Comparison of ENCODE assay signal across 8 cellular contexts in the genomic region with DNA sequence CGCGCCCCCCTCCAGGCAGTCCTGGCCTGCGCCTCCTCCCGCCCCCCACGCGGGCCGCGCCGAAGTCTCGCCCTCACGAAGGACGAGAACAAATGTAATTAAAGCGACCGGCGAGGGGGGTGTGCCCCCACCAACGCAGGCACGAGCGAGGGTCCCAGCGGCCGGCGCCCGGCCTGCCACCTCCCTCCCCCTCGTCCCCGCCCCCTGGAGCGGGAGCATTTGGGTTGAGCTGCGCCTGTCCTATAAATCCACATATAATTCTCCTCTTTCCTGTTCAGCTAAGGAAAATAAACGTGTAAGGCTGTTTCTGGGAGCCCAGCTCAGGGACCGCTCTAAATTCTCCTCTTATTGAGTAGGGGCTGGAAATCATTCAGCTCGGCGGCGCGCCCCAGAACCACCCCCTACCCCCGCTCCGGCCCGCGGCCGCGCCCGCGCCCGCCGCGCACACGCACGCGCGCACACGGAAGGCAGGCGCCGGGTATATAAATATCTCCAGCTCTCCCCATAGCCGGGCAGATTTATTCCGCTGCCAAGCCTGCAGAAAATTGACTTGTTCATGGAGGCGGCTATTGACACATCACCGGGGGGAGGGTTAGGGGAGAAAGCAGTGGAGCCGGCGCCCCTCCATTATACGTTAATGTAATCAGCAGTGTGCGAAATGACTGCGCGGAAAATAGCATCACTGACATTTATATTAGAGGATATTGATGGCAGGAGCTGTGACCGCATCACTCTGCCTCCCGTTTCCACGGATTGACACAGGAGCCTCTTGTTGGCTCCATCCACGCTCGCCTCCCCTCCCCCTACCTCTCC.
A peak's percentile ranks its signal among the peaks of the same experiment; 100 is the strongest.
DNase-seq lines count a peak whose midpoint lies in the region; ATAC-seq and TF ChIP-seq lines count a peak whose summit lies in the region.

No MANE protein-coding gene starts in this region.

- no peaks in the 10 kb centered on the region for H3K9me3 ChIP-seq in SK-N-MC (ENCODE audit: low read depth, low read length)
- no peaks in the 10 kb centered on the region for H3K9me3 ChIP-seq in neural progenitor cell (ENCODE audit: low read depth)
- H3K9me3 ChIP-seq in PC-9 (ENCODE audit: insufficient read depth, low read depth): no peaks in the 10 kb centered on the region

- no peaks in the 10 kb centered on the region for H3K9me3 Mint-ChIP-seq in neural progenitor cell

- CTCF ChIA-PET in PC-9 (lab: Charles Lee): interaction anchor here (0.5 to 1.4 kb wide), 4 partner anchors 78 to 492 kb away, joined by 4 to 5 read pairs (median 4); no protein-coding TSS in a partner anchor

- H3K4me3 ChIP-seq in SK-N-MC: peak overlapping the region; percentile 77
- peak overlapping the region; percentile 40 for H3K4me3 ChIP-seq in fibroblast of mammary gland (ENCODE audit: control insufficient read depth, low read depth, low read length)
- H3K4me3 ChIP-seq in neural progenitor cell: peak overlapping the region; percentile 63
- H3K4me3 ChIP-seq in PC-9: no peak overlapping the region

- H3K27ac ChIP-seq in SK-N-MC: no peak overlapping the region
- H3K27ac ChIP-seq in neural progenitor cell: no peak overlapping the region
- H3K27ac ChIP-seq in PC-9: no peak overlapping the region

- no peaks in the 10 kb centered on the region for H3K36me3 Mint-ChIP-seq in neural progenitor cell

- H2AFZ ChIP-seq in neural progenitor cell (replicated peaks) (peak overlapping the region; percentile 22), PC-9 (no peak overlapping the region)

- TF ChIP-seq CTCF in fibroblast of mammary gland (conservative IDR thresholded peaks at IDR 0.05; ENCODE audit: control insufficient read depth, insufficient read depth, low read depth, low read length): no peak
- no peak for TF ChIP-seq CTCF in neural progenitor cell (IDR thresholded peaks at IDR 0.05)
- TF ChIP-seq CTCF in PC-9 (conservative IDR thresholded peaks at IDR 0.05): no peak

- H3F3A ChIP-seq in neural progenitor cell (ENCODE audit: low read depth) (peaks cover 21% of the 10 kb centered on the region), PC-9 (ENCODE audit: insufficient read depth, low read depth) (no peaks in the 10 kb centered on the region)

- no peak overlapping the region for H3K27ac Mint-ChIP-seq in neural progenitor cell

- POLR2A ChIA-PET in PC-9 (lab: Charles Lee; ENCODE audit: unreplicated experiment): no interaction called here

- H3K36me3 ChIP-seq in SK-N-MC (ENCODE audit: insufficient read depth, low read length) (no peaks in the 10 kb centered on the region), neural progenitor cell (no peaks in the 10 kb centered on the region), PC-9 (ENCODE audit: low read depth) (no peaks in the 10 kb centered on the region)

- intact Hi-C loops in PC-9 (cut with micrococcal nuclease; ENCODE audit: unreplicated experiment): loop anchor here (5.0 kb wide), 1 partner anchor 75 kb away; no protein-coding TSS in a partner anchor

- H3K79me2 ChIP-seq in neural progenitor cell (ENCODE audit: low read depth) (no peaks in the 10 kb centered on the region), PC-9 (ENCODE audit: low read depth) (no peaks in the 10 kb centered on the region)

- DNase-seq in activated CD4-positive, alpha-beta T cell treated with anti-CD3 and anti-CD28 coated beads for 48 hours: peak; percentile 16
- no peak for DNase-seq in activated CD4-positive, alpha-beta T cell treated with anti-CD3 and anti-CD28 coated beads, Interleukin-2, amount 50 U/mL, for 4 hours
- no peak for DNase-seq in SK-N-MC (ENCODE audit: low read depth, low spot score)
- DNase-seq in fibroblast of mammary gland (ENCODE audit: low read depth): no peak
- DNase-seq in neural progenitor cell (ENCODE audit: low spot score): peak; percentile 61
- DNase-seq in PC-9: no peak
- DNase-seq in NCI-H774 (lab: John Stamatoyannopoulos, UW): no peak

- no peak for ATAC-seq in GM21526 (IDR thresholded peaks at IDR 0.05; ENCODE audit: low FRiP score, unreplicated experiment)

- H3K4me1 ChIP-seq in neural progenitor cell (peaks cover 37% of the 10 kb centered on the region), PC-9 (replicated peaks; ENCODE audit: insufficient read depth) (no peaks in the 10 kb centered on the region)

- BruUV-seq in PC-9 (replicated peaks; lab: Mats Ljungman, UMichigan): no TSS peak

- H3K4me2 ChIP-seq in neural progenitor cell (peak overlapping the region; percentile 86), PC-9 (no peak overlapping the region)

- peaks cover 29% of the 10 kb centered on the region for H4K20me1 ChIP-seq in neural progenitor cell (ENCODE audit: low read depth)
- H4K20me1 ChIP-seq in PC-9 (ENCODE audit: insufficient read depth): no peaks in the 10 kb centered on the region

- H3K9ac ChIP-seq in SK-N-MC (ENCODE audit: insufficient read length) (no peak overlapping the region), neural progenitor cell (no peak overlapping the region)

- H3K4me3 Mint-ChIP-seq in neural progenitor cell: peak overlapping the region; percentile 91

- no peaks in the 10 kb centered on the region for H3K9me2 ChIP-seq in PC-9 (ENCODE audit: insufficient read depth)

- H3K27me3 ChIP-seq in neural progenitor cell (peaks cover 100% of the 10 kb centered on the region), PC-9 (ENCODE audit: insufficient read depth, low read depth) (peaks cover 17% of the 10 kb centered on the region)

- H3K4me1 Mint-ChIP-seq in neural progenitor cell: peaks cover 36% of the 10 kb centered on the region

- peaks cover 62% of the 10 kb centered on the region for H3K27me3 Mint-ChIP-seq in neural progenitor cell (ENCODE audit: insufficient read depth, low read depth)

Comparison
In these comparisons a context has a peak if more than half of its experiments do, and no peak if none do; other contexts are left out.
1. DNase-seq: peak in activated CD4-positive, alpha-beta T cell treated with anti-CD3 and anti-CD28 coated beads for 48 hours (single experiment) and neural progenitor cell (single experiment); none in activated CD4-positive, alpha-beta T cell treated with anti-CD3 and anti-CD28 coated beads, Interleukin-2, amount 50 U/mL, for 4 hours (0 of 2), SK-N-MC (single experiment), fibroblast of mammary gland (single experiment), PC-9 (0 of 2) and NCI-H774 (single experiment).